9 cellular contexts compared by ENCODE assay signal in genomic region chr2:68767031-68767961, GRCh38. TPM values are rescaled to one million over a fixed set of nuclear protein-coding genes. Genes with fewer than 3 reads are reported as not detected.
DNase-seq lines count a peak whose midpoint lies in the region; TF ChIP-seq lines count a peak whose summit lies in the region.
"Had no signal": no experiment of that assay in that cellular context is flagged by ENCODE, and none has a peak within 500 bp of the region (broad histone marks: within the 10 kb centered on the region; RNA-seq: fewer than 3 reads in every experiment).

No MANE protein-coding gene starts in this region.

- POLR2A ChIA-PET in RWPE1 (lab: Yijun Ruan, JAX; ENCODE audit: low non-redundant PET) = no interaction called here

- H3K9me3 ChIP-seq in thymus (ENCODE audit: control insufficient read depth) = no peaks in the 10 kb centered on the region

- H3K27ac ChIP-seq in cingulate gyrus (ENCODE audit: low read depth, low read length) = peak overlapping the region; percentile 1
- peak overlapping the region; percentile 92 for H3K27ac ChIP-seq in thymus (ENCODE audit: low read depth)
- H3K27ac ChIP-seq in RWPE1 = no peak overlapping the region

- H3K4me3 ChIP-seq in thymus (ENCODE audit: low read length) = no peak overlapping the region

- TF ChIP-seq CTCF in RWPE1 (conservative IDR thresholded peaks at IDR 0.05; ENCODE audit: low read depth) = no peak

- no peaks in the 10 kb centered on the region for H3K36me3 ChIP-seq in thymus (ENCODE audit: control insufficient read depth, insufficient read depth)

- DNase-seq in NK-92 treated with Interleukin-12 subunit alpha and Interleukin-12 subunit beta, amount 100 ng/mL, for 24 hours (lab: John Stamatoyannopoulos, UW) = peak; percentile 85
- DNase-seq in NK-92 (lab: John Stamatoyannopoulos, UW; ENCODE audit: unreplicated experiment) (no peak), RWPE1 (ENCODE audit: low spot score) (no peak), retina (no peak), COLO829 (ENCODE audit: low spot score) (no peak)
- DNase-seq: left cardiac atrium had no signal

- WGBS in thymus = 82% methylated on average over 19 of the region's 19 CpGs

- no peaks in the 10 kb centered on the region for H3K27me3 ChIP-seq in thymus (ENCODE audit: control insufficient read depth, insufficient read depth)

- peak; percentile 61 for TF ChIP-seq POLR2A in Raji (IDR thresholded peaks at IDR 0.05; ENCODE audit: insufficient read depth, low read depth, low read length)

- H3K4me1 ChIP-seq in thymus (ENCODE audit: control insufficient read depth, insufficient read depth, low read length) = peaks cover 58% of the 10 kb centered on the region

- CTCF ChIA-PET in RWPE1 (lab: Yijun Ruan, JAX) = no interaction called here

RNA-seq across cellular contexts. Expression of gene ARHGAP25, which starts 32.7 kb away (rescaled TPM):
- polyA plus RNA-seq in thymus = 31.7 TPM
